In genomic region chr3:131502530-131503327, GRCh38 we compare ENCODE assay signal across 8 cellular contexts. TPM values are rescaled to one million over a fixed set of nuclear protein-coding genes. Genes with fewer than 3 reads are reported as not detected.
DNase-seq lines count a peak whose midpoint lies in the region; ATAC-seq, FAIRE-seq and TF ChIP-seq lines count a peak whose summit lies in the region.

TSS of gene MRPL3 (minus strand) at chr3:131502971. CDS start at chr3:131502821, 150 bp downstream.

- H3K27ac ChIP-seq in endodermal cell (ENCODE audit: low read depth, low read length) (peak within 1 kb of the TSS; percentile 72), mesenchymal stem cell (ENCODE audit: low read length, poor library complexity, severe bottlenecking) (peak within 1 kb of the TSS; percentile 6)

- BruUV-seq in Caco-2 (replicated peaks; lab: Mats Ljungman, UMichigan): no TSS peak

- H3K27me3 ChIP-seq in Caco-2 (replicated peaks; ENCODE audit: control insufficient read depth, insufficient read depth, low read length) (no peaks in the 10 kb centered on the region), NT2/D1 (ENCODE audit: insufficient read depth, insufficient read length) (no peaks in the 10 kb centered on the region), endodermal cell (ENCODE audit: control insufficient read depth, insufficient read depth, low read length, poor library complexity, severe bottlenecking) (peaks cover 40% of the 10 kb centered on the region), mesenchymal stem cell (ENCODE audit: control insufficient read depth in 1 of 2, insufficient read depth in 1 of 2, low read length in 2 of 2) (peaks cover 0 to 4% of the 10 kb centered on the region in 2 experiments)

- H3K4me1 Mint-ChIP-seq in Caco-2 (ENCODE audit: low read depth, unreplicated experiment): no peaks in the 10 kb centered on the region
- peaks cover 43% of the 10 kb centered on the region for H3K4me1 Mint-ChIP-seq in activated CD8-positive, alpha-beta memory T cell treated with anti-CD3 and anti-CD28 coated beads, Interleukin-2, amount 10 ng/mL, durations not matched to agents 7 days and 5 days
- peaks cover 12% of the 10 kb centered on the region for H3K4me1 Mint-ChIP-seq in endodermal cell

- peak within 1 kb of the TSS in 1 of 2 experiments; percentile 91 for H3K14ac ChIP-seq in mesenchymal stem cell (ENCODE audit: low read length in 2 of 2)

- peak within 1 kb of the TSS; percentile 100 for H3K27ac Mint-ChIP-seq in Caco-2 (ENCODE audit: unreplicated experiment)
- peak within 1 kb of the TSS; percentile 95 for H3K27ac Mint-ChIP-seq in activated CD8-positive, alpha-beta memory T cell treated with anti-CD3 and anti-CD28 coated beads, Interleukin-2, amount 10 ng/mL, durations not matched to agents 7 days and 5 days
- peak within 1 kb of the TSS; percentile 96 for H3K27ac Mint-ChIP-seq in endodermal cell

- peaks cover 8% of the 10 kb centered on the region for H3K79me1 ChIP-seq in mesenchymal stem cell (replicated peaks; ENCODE audit: low read length, poor library complexity, severe bottlenecking)

- no peak within 1 kb of the TSS for H3K23ac ChIP-seq in mesenchymal stem cell (ENCODE audit: low read length in 2 of 2)

- intact Hi-C loops in Caco-2 (cut with micrococcal nuclease; ENCODE audit: unreplicated experiment): loop anchor here (5.0 kb wide), 1 partner anchor 475 kb away; the partner anchor contains the start of genes ASTE1 and NEK11

- DNase-seq in Caco-2 (peak; percentile 86 to 88), HTR-8/SVneo (ENCODE audit: insufficient read length, low spot score) (peak; percentile 70), NT2/D1 (ENCODE audit: low read depth, low spot score) (peak; percentile 71), endodermal cell (peak; percentile 93), mesenchymal stem cell (peak; percentile 93)
- DNase-seq in activated CD8-positive, alpha-beta memory T cell treated with anti-CD3 and anti-CD28 coated beads, Interleukin-2, amount 10 ng/mL, durations not matched to agents 7 days and 5 days: peak; percentile 90
- peak; percentile 63 for DNase-seq in stimulated activated CD8-positive, alpha-beta memory T cell treated with anti-CD3 and anti-CD28 coated beads, Interleukin-12 subunit alpha, Interleukin-12 subunit beta, amount 100 ng/mL, for 24 hours (ENCODE audit: extremely low read depth)

- peak within 1 kb of the TSS; percentile 96 for H3K4me3 ChIP-seq in Caco-2 (ENCODE audit: low read depth, low read length)
- H3K4me3 ChIP-seq in NT2/D1 (ENCODE audit: insufficient read length, low read depth): peak within 1 kb of the TSS; percentile 97
- peak within 1 kb of the TSS; percentile 92 for H3K4me3 ChIP-seq in endodermal cell (ENCODE audit: low read length)
- H3K4me3 ChIP-seq in mesenchymal stem cell (ENCODE audit: insufficient read depth in 1 of 2, low read depth in 1 of 2, low read length in 2 of 2): peak within 1 kb of the TSS; percentile 81 to 98

- H3K27me3 Mint-ChIP-seq in Caco-2 (ENCODE audit: insufficient read depth, unreplicated experiment): peaks cover 7% of the 10 kb centered on the region
- H3K27me3 Mint-ChIP-seq in activated CD8-positive, alpha-beta memory T cell treated with anti-CD3 and anti-CD28 coated beads, Interleukin-2, amount 10 ng/mL, durations not matched to agents 7 days and 5 days: no peaks in the 10 kb centered on the region
- H3K27me3 Mint-ChIP-seq in endodermal cell (ENCODE audit: insufficient read depth): peaks cover 41% of the 10 kb centered on the region

- FAIRE-seq in HTR-8/SVneo (lab: Jason Lieb, UNC): no peak

- H3K9me3 ChIP-seq in Caco-2 (no peaks in the 10 kb centered on the region), NT2/D1 (ENCODE audit: insufficient read depth, low read length) (no peaks in the 10 kb centered on the region), endodermal cell (ENCODE audit: control insufficient read depth, low read length) (no peaks in the 10 kb centered on the region), mesenchymal stem cell (ENCODE audit: control insufficient read depth, low read length) (no peaks in the 10 kb centered on the region)

- H3K4me2 ChIP-seq in mesenchymal stem cell (ENCODE audit: low read length, poor library complexity, severe bottlenecking): peak within 1 kb of the TSS; percentile 61

- POLR2A ChIA-PET in Caco-2 (lab: Charles Lee): no interaction called here

- peak within 1 kb of the TSS; percentile 98 for H3K9ac ChIP-seq in NT2/D1 (ENCODE audit: insufficient read length, low read depth)
- peak within 1 kb of the TSS; percentile 89 for H3K9ac ChIP-seq in endodermal cell (ENCODE audit: extremely low read depth, low read length, poor library complexity, severe bottlenecking)
- peak within 1 kb of the TSS; percentile 98 for H3K9ac ChIP-seq in mesenchymal stem cell (ENCODE audit: low read length)

- TF ChIP-seq CTCF in Caco-2 (IDR thresholded peaks at IDR 0.05; ENCODE audit: insufficient read depth in 1 of 2, low read depth in 1 of 2, low read length in 1 of 2, severe bottlenecking in 1 of 2, unreplicated experiment in 1 of 2) (no peak), endodermal cell (conservative IDR thresholded peaks at IDR 0.05) (no peak)

- no peak within 1 kb of the TSS for H2BK15ac ChIP-seq in mesenchymal stem cell (ENCODE audit: low read depth, poor library complexity, severe bottlenecking)

- peak within 1 kb of the TSS; percentile 47 to 88 for H3K18ac ChIP-seq in mesenchymal stem cell (ENCODE audit: low read depth in 1 of 2, low read length in 2 of 2)

- no peak within 1 kb of the TSS for H2BK120ac ChIP-seq in mesenchymal stem cell (ENCODE audit: low read depth, low read length)

- peak within 1 kb of the TSS; percentile 99 for H2AFZ ChIP-seq in mesenchymal stem cell (ENCODE audit: low read depth, low read length)

- H3K4me1 ChIP-seq in Caco-2: 0 out of 2 replicates have a peak, but pooled peaks cover 3% of the 10 kb centered on the region
- no peaks in the 10 kb centered on the region for H3K4me1 ChIP-seq in NT2/D1 (ENCODE audit: insufficient read depth, insufficient read length)
- no peaks in the 10 kb centered on the region for H3K4me1 ChIP-seq in endodermal cell (ENCODE audit: control insufficient read depth, insufficient read depth, low read length)
- no peaks in the 10 kb centered on the region for H3K4me1 ChIP-seq in mesenchymal stem cell (ENCODE audit: control insufficient read depth, insufficient read depth, low read depth, low read length)

- ATAC-seq in GM21381 (IDR thresholded peaks at IDR 0.05; ENCODE audit: unreplicated experiment): peak; percentile 95
- ATAC-seq in activated CD8-positive, alpha-beta memory T cell treated with anti-CD3 and anti-CD28 coated beads, Interleukin-2, amount 10 ng/mL, durations not matched to agents 7 days and 5 days: peak; percentile 93

- no peaks in the 10 kb centered on the region for H3K9me3 Mint-ChIP-seq in Caco-2 (ENCODE audit: unreplicated experiment)
- no peaks in the 10 kb centered on the region for H3K9me3 Mint-ChIP-seq in activated CD8-positive, alpha-beta memory T cell treated with anti-CD3 and anti-CD28 coated beads, Interleukin-2, amount 10 ng/mL, durations not matched to agents 7 days and 5 days (ENCODE audit: low read depth)
- H3K9me3 Mint-ChIP-seq in endodermal cell: no peaks in the 10 kb centered on the region

- H4K8ac ChIP-seq in mesenchymal stem cell (ENCODE audit: low read length): peak within 1 kb of the TSS; percentile 86

- H4K91ac ChIP-seq in mesenchymal stem cell (ENCODE audit: low read length): peak within 1 kb of the TSS; percentile 81

- peak within 1 kb of the TSS in 1 of 2 experiments; percentile 15 for H2BK12ac ChIP-seq in mesenchymal stem cell (ENCODE audit: low read length in 2 of 2)

- H3K36me3 ChIP-seq in Caco-2 (ENCODE audit: control insufficient read depth, insufficient read depth, low read length) (peaks cover 1% of the 10 kb centered on the region; the same call in 1 of the 2 replicates), NT2/D1 (ENCODE audit: insufficient read depth, insufficient read length, low read length) (peaks cover 42% of the 10 kb centered on the region), endodermal cell (ENCODE audit: control insufficient read depth, insufficient read depth, low read length) (peaks cover 34% of the 10 kb centered on the region), mesenchymal stem cell (ENCODE audit: control insufficient read depth in 1 of 2, insufficient read depth in 2 of 2, low read depth in 1 of 2, low read length in 2 of 2) (peaks cover 0 to 31% of the 10 kb centered on the region in 2 experiments)

- CTCF ChIA-PET in Caco-2 (lab: Charles Lee): no interaction called here
- CTCF ChIA-PET in activated CD8-positive, alpha-beta memory T cell treated with anti-CD3 and anti-CD28 coated beads, Interleukin-2, amount 10 ng/mL, durations not matched to agents 7 days and 5 days (lab: Charles Lee): interaction anchor here (1.0 kb wide), 1 partner anchor 469 kb away, joined by 3 read pairs; no protein-coding TSS in a partner anchor

- peak within 1 kb of the TSS; percentile 100 for H3K4me3 Mint-ChIP-seq in Caco-2 (ENCODE audit: unreplicated experiment)
- peak within 1 kb of the TSS; percentile 97 for H3K4me3 Mint-ChIP-seq in activated CD8-positive, alpha-beta memory T cell treated with anti-CD3 and anti-CD28 coated beads, Interleukin-2, amount 10 ng/mL, durations not matched to agents 7 days and 5 days
- peak within 1 kb of the TSS; percentile 97 for H3K4me3 Mint-ChIP-seq in endodermal cell

- peak within 1 kb of the TSS; percentile 84 to 92 for H3K4ac ChIP-seq in mesenchymal stem cell (ENCODE audit: low read depth in 1 of 2, low read length in 2 of 2)

- 5 to 9% methylated on average over 12 to 47 of the region's 47 CpGs for WGBS in endodermal cell (ENCODE audit: insufficient coverage in 1 of 2, insufficient read length in 1 of 2), 2 experiments
- 2% methylated on average over 45 of the region's 47 CpGs for WGBS in mesenchymal stem cell

- no peak within 1 kb of the TSS for H2AK5ac ChIP-seq in mesenchymal stem cell (ENCODE audit: low read length, severe bottlenecking)

- H2BK5ac ChIP-seq in mesenchymal stem cell (ENCODE audit: low read depth, low read length, poor library complexity, severe bottlenecking): peak within 1 kb of the TSS; percentile 57

- H3K36me3 Mint-ChIP-seq in Caco-2 (ENCODE audit: insufficient read depth, unreplicated experiment) (peaks cover 40% of the 10 kb centered on the region), endodermal cell (ENCODE audit: low read depth) (peaks cover 28% of the 10 kb centered on the region)
- H3K36me3 Mint-ChIP-seq in activated CD8-positive, alpha-beta memory T cell treated with anti-CD3 and anti-CD28 coated beads, Interleukin-2, amount 10 ng/mL, durations not matched to agents 7 days and 5 days: peaks cover 36% of the 10 kb centered on the region

RNA-seq across cellular contexts. Expression of gene MRPL3, which starts in this region (rescaled TPM):
- total RNA-seq in Caco-2 (2022) (123 and 126 TPM in 2 replicates), endodermal cell (100 to 1,000 TPM; 110 to 119 TPM)
- total RNA-seq in activated CD8-positive, alpha-beta memory T cell treated with anti-CD3 and anti-CD28 coated beads, Interleukin-2, amount 10 ng/mL, durations not matched to agents 7 days and 5 days: 10 to 100 TPM; 64.1 to 98.0 TPM
- polyA plus RNA-seq in endodermal cell (2013, experiment 1 of 2): 120 TPM
- polyA plus RNA-seq in endodermal cell (2013, experiment 2 of 2): 118 TPM
- polyA plus RNA-seq in mesenchymal stem cell (2013, experiment 1 of 2): 75.7 TPM
- polyA plus RNA-seq in mesenchymal stem cell (2013, experiment 2 of 2): 77.5 TPM

Comparison
In these comparisons a context has a peak if more than half of its experiments do, and no peak if none do; other contexts are left out.
1. Peak in every context shown above with its lines: DNase-seq, ATAC-seq, H3K4me3 ChIP-seq and H3K27ac ChIP-seq.